In the genomic region with DNA sequence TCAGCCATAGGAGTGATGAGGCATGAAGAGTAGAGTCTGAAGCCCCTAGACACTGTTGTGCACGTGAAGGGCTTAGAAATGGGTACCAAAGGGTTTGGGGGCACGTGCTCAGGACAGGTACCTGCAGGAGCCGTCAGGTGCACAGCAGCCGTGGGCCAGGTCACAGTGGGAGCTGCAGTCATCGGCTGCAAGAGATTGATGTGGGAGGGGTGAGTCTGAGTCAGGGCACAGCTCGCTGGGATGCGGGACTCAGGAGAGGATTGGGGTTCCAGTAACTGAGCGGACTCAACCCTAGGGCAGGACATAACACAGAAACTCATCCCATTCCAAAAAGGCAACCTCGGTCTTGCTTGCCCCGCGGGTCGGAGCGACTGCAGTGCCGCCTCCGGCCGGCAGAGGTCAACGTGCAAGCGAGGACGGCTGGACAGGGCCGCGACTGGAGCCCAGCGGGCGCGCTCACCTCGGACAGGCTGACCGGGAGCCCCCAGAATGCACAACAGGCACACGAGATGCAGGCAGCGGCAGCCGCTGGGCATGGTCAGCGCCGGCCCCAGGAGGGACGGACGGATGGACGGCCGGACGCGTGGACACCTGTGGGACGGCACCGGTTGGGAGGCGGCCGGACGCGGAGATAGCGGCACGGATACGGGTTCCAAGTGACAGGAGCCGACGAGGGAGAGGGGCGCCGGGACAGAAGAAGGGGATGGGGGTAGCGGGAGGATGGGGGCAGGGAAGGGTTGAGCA, we compare ENCODE assay signal across 8 cellular contexts. TPM values are rescaled to one million over a fixed set of nuclear protein-coding genes. Genes with fewer than 3 reads are reported as not detected.
DNase-seq lines count a peak whose midpoint lies in the region; ATAC-seq and TF ChIP-seq lines count a peak whose summit lies in the region.

No MANE protein-coding gene starts in this region.

- H2BK15ac ChIP-seq in mesendoderm (replicated peaks; ENCODE audit: low read depth), result no peak overlapping the region

- no peak overlapping the region for H3K9ac ChIP-seq in endodermal cell (ENCODE audit: extremely low read depth, low read length, poor library complexity, severe bottlenecking)
- H3K9ac ChIP-seq in mesendoderm (ENCODE audit: low read length), result peak overlapping the region; percentile 23

- peaks cover 10% of the 10 kb centered on the region for H3K36me3 Mint-ChIP-seq in endodermal cell (ENCODE audit: low read depth)

- peak overlapping the region; percentile 61 for H3K56ac ChIP-seq in mesendoderm (ENCODE audit: low read length)

- H3K4me1 ChIP-seq in endodermal cell (ENCODE audit: control insufficient read depth, insufficient read depth, low read length) (no peaks in the 10 kb centered on the region), mesendoderm (ENCODE audit: control insufficient read depth, low read depth, low read length) (no peaks in the 10 kb centered on the region)

- peaks cover 36% of the 10 kb centered on the region for H3K27me3 Mint-ChIP-seq in endodermal cell (ENCODE audit: insufficient read depth)

- H2BK120ac ChIP-seq in mesendoderm (ENCODE audit: low read depth, low read length), result no peak overlapping the region

- H4K8ac ChIP-seq in mesendoderm (ENCODE audit: low read depth, low read length), result no peak overlapping the region

- no peaks in the 10 kb centered on the region for H3K79me1 ChIP-seq in mesendoderm (ENCODE audit: low read length)

- H3K27ac Mint-ChIP-seq in endodermal cell, result no peak overlapping the region

- ATAC-seq in HG02885 (IDR thresholded peaks at IDR 0.05; ENCODE audit: poor library complexity, unreplicated experiment) (peak; percentile 71), HG03342 (IDR thresholded peaks at IDR 0.05; ENCODE audit: unreplicated experiment) (no peak)

- H3K9me3 Mint-ChIP-seq in endodermal cell, result no peaks in the 10 kb centered on the region

- no peak overlapping the region for H3K18ac ChIP-seq in mesendoderm (ENCODE audit: low read length)

- H3K4me1 Mint-ChIP-seq in endodermal cell, result peaks cover 6% of the 10 kb centered on the region

- peak; percentile 27 for DNase-seq in DMS153 (lab: John Stamatoyannopoulos, UW)
- peak; percentile 56 for DNase-seq in NOMO-1 treated with dmso at 0.1 percent for 144 hours (lab: John Stamatoyannopoulos, UW; ENCODE audit: unreplicated experiment)
- DNase-seq in activated CD8-positive, alpha-beta memory T cell treated with anti-CD3 and anti-CD28 coated beads, Interleukin-2, amount 50 U/mL, for 4 hours, result peak; percentile 75
- DNase-seq in endodermal cell, result peak; percentile 96
- peak; percentile 81 for DNase-seq in mesendoderm
- peak; percentile 42 for DNase-seq in stimulated activated CD8-positive, alpha-beta memory T cell treated with anti-CD3 and anti-CD28 coated beads, Interleukin-12 subunit alpha, Interleukin-12 subunit beta, amount 100 ng/mL, for 1 hour (ENCODE audit: low read depth)

- H3K79me2 ChIP-seq in mesendoderm (ENCODE audit: control insufficient read depth, insufficient read depth, low read length), result no peaks in the 10 kb centered on the region

- no peak overlapping the region for H4K5ac ChIP-seq in mesendoderm (ENCODE audit: low read length)

- H3K36me3 ChIP-seq in endodermal cell (ENCODE audit: control insufficient read depth, insufficient read depth, low read length) (peaks cover 3% of the 10 kb centered on the region), mesendoderm (ENCODE audit: control insufficient read depth, insufficient read depth, low read length) (no peaks in the 10 kb centered on the region)

- H3K4me3 Mint-ChIP-seq in endodermal cell, result peak overlapping the region; percentile 54

- H3K4me3 ChIP-seq in endodermal cell (ENCODE audit: low read length) (peak overlapping the region; percentile 76), mesendoderm (ENCODE audit: low read length) (peak overlapping the region; percentile 17)

- H3K4ac ChIP-seq in mesendoderm (ENCODE audit: low read depth, low read length), result no peak overlapping the region

- H2BK5ac ChIP-seq in mesendoderm (ENCODE audit: low read length), result no peak overlapping the region

- 4 to 7% methylated on average over 29 to 51 of the region's 51 CpGs for WGBS in endodermal cell (ENCODE audit: insufficient coverage in 1 of 2, insufficient read length in 1 of 2), 2 experiments
- WGBS in mesendoderm (ENCODE audit: extremely low coverage, insufficient coverage, low lambda C conversion rate), result no CpG with 5 or more reads among the region's 51 CpGs

- H3K4me2 ChIP-seq in mesendoderm (ENCODE audit: low read length), result peak overlapping the region; percentile 56

- H3K9me3 ChIP-seq in endodermal cell (ENCODE audit: control insufficient read depth, low read length), result no peaks in the 10 kb centered on the region

- H3K27me3 ChIP-seq in endodermal cell (ENCODE audit: control insufficient read depth, insufficient read depth, low read length, poor library complexity, severe bottlenecking) (peaks cover 34% of the 10 kb centered on the region), mesendoderm (ENCODE audit: insufficient read depth, low read length, poor library complexity) (peaks cover 6% of the 10 kb centered on the region)

- no peak overlapping the region for H2AK5ac ChIP-seq in mesendoderm (ENCODE audit: low read length)

- peak; percentile 96 for TF ChIP-seq CTCF in endodermal cell (conservative IDR thresholded peaks at IDR 0.05)

- H3K27ac ChIP-seq in endodermal cell (ENCODE audit: low read depth, low read length), result no peak overlapping the region
- no peak overlapping the region for H3K27ac ChIP-seq in mesendoderm (ENCODE audit: low read depth, low read length)

- no peak overlapping the region for H3K23ac ChIP-seq in mesendoderm (ENCODE audit: low read length)

RNA-seq across cellular contexts. Expression of a gene that starts 0.9 kb away (rescaled TPM):
- not detected for total RNA-seq in endodermal cell
- 0.68 TPM for polyA plus RNA-seq in endodermal cell (2013, experiment 1 of 2)
- polyA plus RNA-seq in endodermal cell (2013, experiment 2 of 2), result 0.46 TPM
- 0.13 TPM for polyA plus RNA-seq in mesendoderm (2013, experiment 1 of 2)
- polyA plus RNA-seq in mesendoderm (2013, experiment 2 of 2), result 0.29 TPM

RNA-seq across cellular contexts. Expression of a gene that starts 22.9 kb away (rescaled TPM):
- 10 to 100 TPM; 44.3 to 50.2 TPM for total RNA-seq in endodermal cell
- polyA plus RNA-seq in endodermal cell (2013, experiment 1 of 2), result 42.1 TPM
- polyA plus RNA-seq in endodermal cell (2013, experiment 2 of 2), result 33.3 TPM
- 28.1 TPM for polyA plus RNA-seq in mesendoderm (2013, experiment 1 of 2)
- 25.9 TPM for polyA plus RNA-seq in mesendoderm (2013, experiment 2 of 2)

RNA-seq across cellular contexts. Expression of a gene that starts 27.1 kb away (rescaled TPM):
- 10 to 100 TPM; 34.1 to 44.8 TPM for total RNA-seq in endodermal cell
- polyA plus RNA-seq in endodermal cell (2013, experiment 1 of 2), result 26.7 TPM
- 25.0 TPM for polyA plus RNA-seq in endodermal cell (2013, experiment 2 of 2)
- polyA plus RNA-seq in mesendoderm (2013, experiment 1 of 2), result 10.6 TPM
- 10.0 TPM for polyA plus RNA-seq in mesendoderm (2013, experiment 2 of 2)

RNA-seq across cellular contexts. Expression of a gene that starts 55.7 kb away (rescaled TPM):
- total RNA-seq in endodermal cell, result under 1 TPM; 0.46 to 0.64 TPM
- polyA plus RNA-seq in endodermal cell (2013, experiment 1 of 2), result 1.2 TPM
- 1.4 TPM for polyA plus RNA-seq in endodermal cell (2013, experiment 2 of 2)
- 0.06 TPM for polyA plus RNA-seq in mesendoderm (2013, experiment 1 of 2)
- polyA plus RNA-seq in mesendoderm (2013, experiment 2 of 2), result 0.07 TPM

Comparison
In these comparisons a context has a peak if more than half of its experiments do, and no peak if none do; other contexts are left out.
1. DNase-seq: peak in every context shown above with its lines; median percentile 96 in endodermal cell; 81 in mesendoderm; 75 in activated CD8-positive, alpha-beta memory T cell treated with anti-CD3 and anti-CD28 coated beads, Interleukin-2, amount 50 U/mL, for 4 hours; 56 in NOMO-1 treated with dmso at 0.1 percent for 144 hours; 42 in stimulated activated CD8-positive, alpha-beta memory T cell treated with anti-CD3 and anti-CD28 coated beads, Interleukin-12 subunit alpha, Interleukin-12 subunit beta, amount 100 ng/mL, for 1 hour; 27 in DMS153.